9 cellular contexts compared by ENCODE assay signal in genomic region chr1:203324103-203325003, GRCh38. TPM values are rescaled to one million over a fixed set of nuclear protein-coding genes. Genes with fewer than 3 reads are reported as not detected.
DNase-seq lines count a peak whose midpoint lies in the region; ATAC-seq and TF ChIP-seq lines count a peak whose summit lies in the region.
"Had no signal": no experiment of that assay in that cellular context is flagged by ENCODE, and none has a peak within 500 bp of the region (broad histone marks: within the 10 kb centered on the region; RNA-seq: fewer than 3 reads in every experiment).

No MANE protein-coding gene starts in this region.

- H3K27ac Mint-ChIP-seq in activated naive CD4-positive, alpha-beta T cell treated with anti-CD3 and anti-CD28 coated beads for 36 hours, result peak overlapping the region; percentile 84
- no peak overlapping the region for H3K27ac Mint-ChIP-seq in Caco-2 (ENCODE audit: unreplicated experiment)

- no peak overlapping the region for H2AK5ac ChIP-seq in mesenchymal stem cell (ENCODE audit: low read length, severe bottlenecking)

- no peaks in the 10 kb centered on the region for H3K36me3 Mint-ChIP-seq in activated naive CD4-positive, alpha-beta T cell treated with anti-CD3 and anti-CD28 coated beads for 36 hours (ENCODE audit: low read depth)
- H3K36me3 Mint-ChIP-seq in Caco-2 (ENCODE audit: insufficient read depth, unreplicated experiment), result peaks cover 14% of the 10 kb centered on the region

- ATAC-seq in GM21390 (IDR thresholded peaks at IDR 0.05; ENCODE audit: unreplicated experiment) (no peak), HG03342 (IDR thresholded peaks at IDR 0.05; ENCODE audit: unreplicated experiment) (no peak)

- peaks cover 80% of the 10 kb centered on the region for H3K4me1 Mint-ChIP-seq in activated naive CD4-positive, alpha-beta T cell treated with anti-CD3 and anti-CD28 coated beads for 36 hours (ENCODE audit: low read depth)
- H3K4me1 Mint-ChIP-seq in Caco-2 (ENCODE audit: low read depth, unreplicated experiment), result peaks cover 20% of the 10 kb centered on the region

- H3K4me3 ChIP-seq in AG10803 (ENCODE audit: low read length) (no peak overlapping the region), MM.1S (ENCODE audit: low read length) (peak overlapping the region; percentile 64), mesenchymal stem cell (ENCODE audit: insufficient read depth in 1 of 2, low read depth in 1 of 2, low read length in 2 of 2) (no peak overlapping the region), Caco-2 (ENCODE audit: low read depth, low read length) (no peak overlapping the region)

- H3K4me2 ChIP-seq in MM.1S (ENCODE audit: low read depth, low read length) (peak overlapping the region; percentile 95), mesenchymal stem cell (ENCODE audit: low read length, poor library complexity, severe bottlenecking) (no peak overlapping the region)

- no peak overlapping the region for H2BK15ac ChIP-seq in mesenchymal stem cell (ENCODE audit: low read depth, poor library complexity, severe bottlenecking)

- no peaks in the 10 kb centered on the region for H3K9me3 Mint-ChIP-seq in activated naive CD4-positive, alpha-beta T cell treated with anti-CD3 and anti-CD28 coated beads for 36 hours
- no peaks in the 10 kb centered on the region for H3K9me3 Mint-ChIP-seq in Caco-2 (ENCODE audit: unreplicated experiment)

- no peaks in the 10 kb centered on the region for H4K20me1 ChIP-seq in MM.1S (ENCODE audit: insufficient read depth, low read length)

- H3K36me3 ChIP-seq in MM.1S (replicated peaks; ENCODE audit: insufficient read depth, low read length) (no peaks in the 10 kb centered on the region), mesenchymal stem cell (ENCODE audit: control insufficient read depth in 1 of 2, insufficient read depth in 2 of 2, low read depth in 1 of 2, low read length in 2 of 2) (no peaks in the 10 kb centered on the region), Caco-2 (ENCODE audit: control insufficient read depth, insufficient read depth, low read length) (no peaks in the 10 kb centered on the region)

- no peak overlapping the region for H3K4ac ChIP-seq in mesenchymal stem cell (ENCODE audit: low read depth in 1 of 2, low read length in 2 of 2)

- peak overlapping the region; percentile 16 to 28 for H3K18ac ChIP-seq in mesenchymal stem cell (ENCODE audit: low read depth in 1 of 2, low read length in 2 of 2)

- no peak for TF ChIP-seq CTCF in AG10803 (conservative IDR thresholded peaks at IDR 0.05; ENCODE audit: low read length)
- TF ChIP-seq CTCF in MM.1S (IDR thresholded peaks at IDR 0.05; ENCODE audit: low read length), result no peak
- TF ChIP-seq CTCF in Caco-2 (IDR thresholded peaks at IDR 0.05; ENCODE audit: insufficient read depth in 1 of 2, low read depth in 1 of 2, low read length in 1 of 2, severe bottlenecking in 1 of 2, unreplicated experiment in 1 of 2), result no peak

- H2BK12ac ChIP-seq in mesenchymal stem cell (ENCODE audit: low read length in 2 of 2), result peak overlapping the region in 1 of 2 experiments; percentile 68

- H3K27me3 Mint-ChIP-seq in activated naive CD4-positive, alpha-beta T cell treated with anti-CD3 and anti-CD28 coated beads for 36 hours (ENCODE audit: low read depth), result no peaks in the 10 kb centered on the region
- H3K27me3 Mint-ChIP-seq in Caco-2 (ENCODE audit: insufficient read depth, unreplicated experiment), result peaks cover 4% of the 10 kb centered on the region

- H3K9me2 ChIP-seq in MM.1S (replicated peaks; ENCODE audit: insufficient read depth, low read length), result no peaks in the 10 kb centered on the region

- CTCF ChIA-PET in activated naive CD4-positive, alpha-beta T cell treated with anti-CD3 and anti-CD28 coated beads for 36 hours (lab: Charles Lee), result interaction anchor here (4.7 to 9.8 kb wide), 6 partner anchors 13 to 54 kb away, joined by 23 to 188 read pairs (median 73); partner anchors contain the start of gene BTG2
- CTCF ChIA-PET in Caco-2 (lab: Charles Lee), result interaction anchor here (1.8 kb wide), 1 partner anchor 52 kb away, joined by 9 read pairs; no protein-coding TSS in a partner anchor

- H3K79me1 ChIP-seq in mesenchymal stem cell (replicated peaks; ENCODE audit: low read length, poor library complexity, severe bottlenecking), result no peaks in the 10 kb centered on the region

- H3K14ac ChIP-seq in mesenchymal stem cell (ENCODE audit: low read length in 2 of 2), result peak overlapping the region in 1 of 2 experiments; percentile 22

- peak overlapping the region; percentile 50 for H3K4me3 Mint-ChIP-seq in activated naive CD4-positive, alpha-beta T cell treated with anti-CD3 and anti-CD28 coated beads for 36 hours
- no peak overlapping the region for H3K4me3 Mint-ChIP-seq in Caco-2 (ENCODE audit: unreplicated experiment)

- H3K23ac ChIP-seq in mesenchymal stem cell (ENCODE audit: low read length in 2 of 2), result peak overlapping the region in 1 of 2 experiments; percentile 77

- H3K27me3 ChIP-seq in MM.1S (replicated peaks; ENCODE audit: insufficient read depth, low read length) (no peaks in the 10 kb centered on the region), mesenchymal stem cell (ENCODE audit: control insufficient read depth in 1 of 2, insufficient read depth in 1 of 2, low read length in 2 of 2) (peaks cover 38 to 63% of the 10 kb centered on the region in 2 experiments), Caco-2 (replicated peaks; ENCODE audit: control insufficient read depth, insufficient read depth, low read length) (no peaks in the 10 kb centered on the region)

- DNase-seq in AG10803 (ENCODE audit: low read depth) (peak; percentile 9), MM.1S (peak; percentile 60), mesenchymal stem cell (no peak), mesenteric fat pad (ENCODE audit: low spot score) (no peak), Caco-2 (no peak)
- peak; percentile 76 for DNase-seq in activated naive CD4-positive, alpha-beta T cell treated with anti-CD3 and anti-CD28 coated beads for 36 hours

- H4K91ac ChIP-seq in mesenchymal stem cell (ENCODE audit: low read length), result peak overlapping the region; percentile 6

- peaks cover 35% of the 10 kb centered on the region for H3K79me2 ChIP-seq in MM.1S (ENCODE audit: low read length)

- POLR2A ChIA-PET in Caco-2 (lab: Charles Lee), result interaction anchor here (1.1 kb wide), 1 partner anchor 19 kb away, joined by 6 read pairs; the partner anchor contains the start of gene BTG2

- peaks cover 84% of the 10 kb centered on the region for H3K4me1 ChIP-seq in MM.1S (ENCODE audit: low read length)
- H3K4me1 ChIP-seq in mesenchymal stem cell (ENCODE audit: control insufficient read depth, insufficient read depth, low read depth, low read length), result peaks cover 29% of the 10 kb centered on the region
- H3K4me1 ChIP-seq in Caco-2, result peaks cover 16% of the 10 kb centered on the region; the same call in 1 of the 2 replicates

- H3K9ac ChIP-seq in MM.1S (ENCODE audit: low read length), result peak overlapping the region; percentile 73
- no peak overlapping the region for H3K9ac ChIP-seq in mesenchymal stem cell (ENCODE audit: low read length)

- no peak overlapping the region for H2BK5ac ChIP-seq in mesenchymal stem cell (ENCODE audit: low read depth, low read length, poor library complexity, severe bottlenecking)

- no peak overlapping the region for H2BK120ac ChIP-seq in mesenchymal stem cell (ENCODE audit: low read depth, low read length)

- H3F3A ChIP-seq in MM.1S (ENCODE audit: insufficient read depth, low read length), result peaks cover 88% of the 10 kb centered on the region

- peak overlapping the region; percentile 91 for H3K27ac ChIP-seq in MM.1S (ENCODE audit: low read length)
- no peak overlapping the region for H3K27ac ChIP-seq in mesenchymal stem cell (ENCODE audit: low read length, poor library complexity, severe bottlenecking)

- 77% methylated on average over 14 of the region's 15 CpGs for WGBS in mesenchymal stem cell

- no peak overlapping the region for H4K8ac ChIP-seq in mesenchymal stem cell (ENCODE audit: low read length)

- H2AFZ ChIP-seq in MM.1S (ENCODE audit: low read length), result no peak overlapping the region
- H2AFZ ChIP-seq in mesenchymal stem cell (ENCODE audit: low read depth, low read length), result no peak overlapping the region

- no peaks in the 10 kb centered on the region for H3K9me3 ChIP-seq in MM.1S (replicated peaks; ENCODE audit: insufficient read depth, low read length)
- H3K9me3 ChIP-seq in mesenchymal stem cell (ENCODE audit: control insufficient read depth, low read length), result no peaks in the 10 kb centered on the region
- H3K9me3 ChIP-seq in Caco-2, result no peaks in the 10 kb centered on the region

- no TSS peak for BruUV-seq in Caco-2 (replicated peaks; lab: Mats Ljungman, UMichigan)

- intact Hi-C loops in activated naive CD4-positive, alpha-beta T cell treated with anti-CD3 and anti-CD28 coated beads for 36 hours (cut with micrococcal nuclease), result loop anchor here (2.0 to 10.0 kb wide), 6 partner anchors 297 to 520 kb away; partner anchors contain the start of genes ATP2B4, KDM5B, LAX1 and PPFIA4
- intact Hi-C loops in Caco-2 (cut with micrococcal nuclease; ENCODE audit: unreplicated experiment), result loop anchor here (10.0 kb wide), 1 partner anchor 290 kb away; no protein-coding TSS in a partner anchor

RNA-seq across cellular contexts. Expression of gene BTG2, which starts 19.0 kb away (rescaled TPM):
- total RNA-seq in activated naive CD4-positive, alpha-beta T cell treated with anti-CD3 and anti-CD28 coated beads for 36 hours, result 100 to 1,000 TPM; 106 to 109 TPM
- 23.3 TPM for polyA plus RNA-seq in mesenchymal stem cell (2013, experiment 1 of 2)
- polyA plus RNA-seq in mesenchymal stem cell (2013, experiment 2 of 2), result 22.9 TPM
- total RNA-seq in mesenteric fat pad (178 TPM), Caco-2 (2022) (21.2 and 21.6 TPM in 2 replicates)

RNA-seq across cellular contexts. Expression of gene FMOD, which starts 26.6 kb away (rescaled TPM):
- 1 to 10 TPM; 5.3 to 5.8 TPM for total RNA-seq in activated naive CD4-positive, alpha-beta T cell treated with anti-CD3 and anti-CD28 coated beads for 36 hours
- polyA plus RNA-seq in mesenchymal stem cell (2013, experiment 1 of 2), result 1.3 TPM
- polyA plus RNA-seq in mesenchymal stem cell (2013, experiment 2 of 2), result 1.4 TPM
- 95.2 TPM for total RNA-seq in mesenteric fat pad
- total RNA-seq in Caco-2 (2022), result 32.6 and 36.3 TPM in 2 replicates
- total RNA-seq: T-helper 2 cell treated with Interferon-gamma antibody and Interleukin-4, amounts not matched to agents 100 ng/mL and 5 ng/mL, for 36 hours had no signal

Comparison
In these comparisons a context has a peak if more than half of its experiments do, and no peak if none do; other contexts are left out.
1. DNase-seq: peak in AG10803 (single experiment), MM.1S (single experiment) and activated naive CD4-positive, alpha-beta T cell treated with anti-CD3 and anti-CD28 coated beads for 36 hours (single experiment); none in mesenchymal stem cell (single experiment), mesenteric fat pad (single experiment) and Caco-2 (0 of 2).